In genomic region chr7:22359156-22359697, GRCh38 we compare ENCODE assay signal across 1 cellular context.
A peak's percentile ranks its signal among the peaks of the same experiment; 100 is the strongest.
TF ChIP-seq lines count a peak whose summit lies in the region.

No MANE protein-coding gene starts in this region.

TF ChIP-seq in HepG2, 621 proteins besides CTCF, POLR2A, EP300 and RAD21 (continued from another document and continues in another):
- TF ChIP-seq ZGPAT (CRISPR knock-in tag; IDR thresholded peaks at IDR 0.05) (peak; percentile 93), ZNF747 (CRISPR knock-in tag; IDR thresholded peaks at IDR 0.05; ENCODE audit: borderline replicate concordance) (0 out of 2 replicates have a peak, but pooled peaks have one; percentile 48), ZKSCAN8 (CRISPR knock-in tag; IDR thresholded peaks at IDR 0.05; ENCODE audit: borderline replicate concordance) (peak; percentile 81; the same call in 1 of the 2 replicates), PATZ1 (CRISPR knock-in tag; IDR thresholded peaks at IDR 0.05) (0 out of 2 replicates have a peak, but pooled peaks have one; percentile 31), SKIL (CRISPR knock-in tag; IDR thresholded peaks at IDR 0.05; ENCODE audit: borderline replicate concordance) (peak; percentile 77), RFXAP (CRISPR knock-in tag; IDR thresholded peaks at IDR 0.05; ENCODE audit: borderline replicate concordance) (no peak), CEBPB (IDR thresholded peaks at IDR 0.05; ENCODE audit: borderline replicate concordance, low read depth, low read length) (peak; percentile 94), MEF2D (CRISPR knock-in tag; IDR thresholded peaks at IDR 0.05) (peak; percentile 99), ZNF605 (CRISPR knock-in tag; IDR thresholded peaks at IDR 0.05) (peak; percentile 54; the same call in 1 of the 2 replicates), HOXA3 (CRISPR knock-in tag; IDR thresholded peaks at IDR 0.05) (peak; percentile 86), SNAPC5 (CRISPR knock-in tag; IDR thresholded peaks at IDR 0.05; ENCODE audit: borderline replicate concordance) (no peak), ZNF430 (CRISPR knock-in tag; IDR thresholded peaks at IDR 0.05) (0 out of 2 replicates have a peak, but pooled peaks have one; percentile 57), TEAD3 (CRISPR knock-in tag; optimal IDR thresholded peaks at IDR 0.05; ENCODE audit: borderline replicate concordance) (peak; percentile 98), ZNF44 (CRISPR knock-in tag; IDR thresholded peaks at IDR 0.05) (no peak), SIN3A (IDR thresholded peaks at IDR 0.05; ENCODE audit: borderline replicate concordance, low read depth, low read length) (0 out of 2 replicates have a peak, but pooled peaks have one; percentile 40), EEA1 (CRISPR knock-in tag; IDR thresholded peaks at IDR 0.05; ENCODE audit: borderline replicate concordance) (no peak), PHF5A (CRISPR knock-in tag; IDR thresholded peaks at IDR 0.05; ENCODE audit: low read depth, unreplicated experiment) (peak; percentile 36), JUND (CRISPR knock-in tag; IDR thresholded peaks at IDR 0.05) (peak; percentile 69; the same call in 1 of the 2 replicates), TFDP1 (CRISPR knock-in tag; IDR thresholded peaks at IDR 0.05; ENCODE audit: borderline replicate concordance) (peak; percentile 57; the same call in 1 of the 2 replicates), FOXA3 (CRISPR knock-in tag; IDR thresholded peaks at IDR 0.05) (peak; percentile 93), ZNF335 (CRISPR knock-in tag; IDR thresholded peaks at IDR 0.05) (peak; percentile 37; the same call in 1 of the 2 replicates), FUBP1 (CRISPR knock-in tag; IDR thresholded peaks at IDR 0.05; ENCODE audit: borderline replicate concordance) (no peak), HDAC1 (CRISPR knock-in tag; IDR thresholded peaks at IDR 0.05) (0 out of 2 replicates have a peak, but pooled peaks have one; percentile 49), TOE1 (CRISPR knock-in tag; IDR thresholded peaks at IDR 0.05) (peak; percentile 68; the same call in 1 of the 2 replicates), ZMYM4 (CRISPR knock-in tag; IDR thresholded peaks at IDR 0.05) (peak; percentile 90), NR2C2 (CRISPR knock-in tag; IDR thresholded peaks at IDR 0.05; ENCODE audit: borderline replicate concordance) (peak; percentile 70), SRF (IDR thresholded peaks at IDR 0.05; ENCODE audit: low read depth, low read length) (no peak), SOX13 (IDR thresholded peaks at IDR 0.05) (peak; percentile 83), SOX13 (CRISPR knock-in tag; conservative IDR thresholded peaks at IDR 0.05 in 1 of 2, IDR thresholded peaks at IDR 0.05 in 1 of 2) (peak in 1 of 2 experiments; percentile 88; a peak in 2 of 4 replicates), ETV5 (CRISPR knock-in tag; IDR thresholded peaks at IDR 0.05; ENCODE audit: borderline replicate concordance) (peak; percentile 71; the same call in 1 of the 2 replicates), NR2F1 (CRISPR knock-in tag; IDR thresholded peaks at IDR 0.05) (peak in 1 of 2 experiments; percentile 73; a peak in 2 of 4 replicates), JUNB (CRISPR knock-in tag; IDR thresholded peaks at IDR 0.05; ENCODE audit: borderline replicate concordance) (peak; percentile 27; the same call in 1 of the 2 replicates), ATF4 (CRISPR knock-in tag; IDR thresholded peaks at IDR 0.05) (peak in 1 of 2 experiments; percentile 64; a peak in 1 of 4 replicates), PHF21A (CRISPR knock-in tag; IDR thresholded peaks at IDR 0.05) (peak; percentile 93), KLF13 (CRISPR knock-in tag; IDR thresholded peaks at IDR 0.05) (no peak), BHLHE40 (IDR thresholded peaks at IDR 0.05; ENCODE audit: low read length) (peak; percentile 49; the same call in 1 of the 2 replicates), ZNF18 (CRISPR knock-in tag; IDR thresholded peaks at IDR 0.05; ENCODE audit: insufficient replicate concordance) (peak; percentile 81), EHMT2 (IDR thresholded peaks at IDR 0.05; ENCODE audit: borderline replicate concordance, low read depth, low read length) (peak; percentile 96; the same call in 1 of the 2 replicates), SMC3 (IDR thresholded peaks at IDR 0.05; ENCODE audit: low read length) (peak; percentile 25), HMGXB3 (CRISPR knock-in tag; IDR thresholded peaks at IDR 0.05; ENCODE audit: borderline replicate concordance) (peak; percentile 80), TCF7L2 (IDR thresholded peaks at IDR 0.05; ENCODE audit: low read depth, low read length) (no peak), SNRNP70 (IDR thresholded peaks at IDR 0.05; ENCODE audit: low read depth, low read length) (no peak)
